ENCODE assay signal across 8 cellular contexts in the genomic region with DNA sequence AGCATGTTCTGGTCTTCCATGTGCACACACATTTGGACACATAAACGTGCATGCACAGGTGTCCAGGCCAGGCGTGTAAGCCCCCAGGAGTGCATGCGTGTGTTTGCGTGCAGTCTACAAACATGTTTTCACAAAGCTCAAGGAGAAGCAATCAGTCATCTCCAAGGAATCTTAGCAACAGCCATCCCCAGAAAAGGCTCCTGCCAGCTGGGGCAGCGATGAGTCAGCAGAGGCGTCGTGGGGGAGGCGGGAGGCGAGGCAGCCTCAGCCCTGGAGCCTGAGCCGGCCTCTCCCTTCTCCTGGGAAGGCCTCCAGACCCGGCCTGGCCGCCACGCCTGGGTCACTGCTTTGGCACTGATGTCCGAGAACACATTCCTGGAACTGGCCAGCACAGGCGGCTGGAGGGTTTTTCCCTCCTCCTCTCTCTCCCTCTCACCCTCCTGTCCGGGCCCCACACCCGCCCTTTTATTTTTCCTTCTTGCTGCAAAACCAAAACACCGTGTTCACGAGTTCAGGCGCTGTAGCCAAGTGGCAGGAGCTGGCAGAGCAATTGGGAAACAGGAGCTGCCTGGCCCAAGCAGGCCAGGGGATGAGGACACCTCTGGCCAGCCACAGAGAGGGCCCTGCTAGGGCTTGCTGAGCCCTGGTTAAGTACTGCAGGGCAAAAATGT.
DNase-seq lines count a peak whose midpoint lies in the region; ATAC-seq, FAIRE-seq and TF ChIP-seq lines count a peak whose summit lies in the region.

No MANE protein-coding gene starts in this region.

- peak overlapping the region; percentile 80 for H3K4me2 ChIP-seq in A549

- CTCF ChIA-PET in A549 (lab: Yijun Ruan, JAX) = interaction anchor here (0.6 to 23.9 kb wide), 17 partner anchors 8 to 1822 kb away, joined by 3 to 716 read pairs (median 5); partner anchors contain the start of gene IRF2BPL

- H3K9ac ChIP-seq in kidney (ENCODE audit: low read length in 2 of 2) = peak overlapping the region; percentile 1 to 83

- H3K27ac ChIP-seq in A549 (peak overlapping the region; percentile 96 to 99), kidney (ENCODE audit: low read depth in 2 of 2, low read length in 2 of 2) (peak overlapping the region; percentile 77 to 92)

- POLR2A ChIA-PET in A549 (lab: Yijun Ruan, JAX) = interaction anchor here (0.9 to 5.1 kb wide), 11 partner anchors 14 to 151 kb away, joined by 3 to 78 read pairs (median 21); partner anchors contain the start of gene IRF2BPL

- DNase-seq in A549 (ENCODE audit: low read depth in 1 of 2, low spot score in 1 of 2) (peak; percentile 95 to 96), GM18507 (ENCODE audit: extremely low spot score, insufficient read length, low read depth) (no peak), NCI-H69 (lab: John Stamatoyannopoulos, UW) (peak; percentile 92), cerebellum (ENCODE audit: low spot score) (peak; percentile 89), kidney (peak; percentile 99), smooth muscle cell of the brain vasculature (ENCODE audit: low read depth, low spot score) (peak; percentile 94), NCI-H774 (lab: John Stamatoyannopoulos, UW) (no peak), activated T-cell treated with anti-CD3 and anti-CD28 coated beads for 4 hours (no peak)

- no peak for TF ChIP-seq POLR2A in A549 (IDR thresholded peaks at IDR 0.05; ENCODE audit: low read length)

- H3K9me3 ChIP-seq in A549 (no peaks in the 10 kb centered on the region), kidney (ENCODE audit: control insufficient read depth in 1 of 2, low read length in 2 of 2) (no peaks in the 10 kb centered on the region)

- peaks cover 82% of the 10 kb centered on the region for H3K4me1 ChIP-seq in A549
- H3K4me1 ChIP-seq in kidney (ENCODE audit: control insufficient read depth in 1 of 2, insufficient read depth in 1 of 2, low read depth in 1 of 2, low read length in 2 of 2) = peaks cover 57 to 61% of the 10 kb centered on the region in 2 donors

- no peak for TF ChIP-seq CTCF in A549 (IDR thresholded peaks at IDR 0.05)
- TF ChIP-seq CTCF in kidney (IDR thresholded peaks at IDR 0.05; ENCODE audit: borderline replicate concordance, extremely low read depth, insufficient read depth) = peak; percentile 11

- peak; percentile 3 to 44; a peak in 2 of 5 replicates for TF ChIP-seq RAD21 in A549 (conservative IDR thresholded peaks at IDR 0.05 in 1 of 2, IDR thresholded peaks at IDR 0.05 in 1 of 2)

- peak; percentile 66 to 79; a peak in 3 of 5 replicates for TF ChIP-seq EP300 in A549 (IDR thresholded peaks at IDR 0.05)

- peak; percentile 80 to 85 for ATAC-seq in A549

- intact Hi-C loops in kidney (cut with DNase I) = no loop called here

- FAIRE-seq in A549 (lab: Jason Lieb, UNC) = no peak
- FAIRE-seq in GM18507 (lab: Jason Lieb, UNC) = peak; percentile 44
- FAIRE-seq in kidney (lab: Jason Lieb, UNC) = peak; percentile 70

- no peaks in the 10 kb centered on the region for H3K36me3 ChIP-seq in kidney (ENCODE audit: control insufficient read depth in 1 of 2, insufficient read depth in 2 of 2, low read length in 2 of 2)

- 1% methylated on average over 18 of the region's 20 CpGs for WGBS in A549 (ENCODE audit: missing lambda C conversion rate)

- no peak overlapping the region for H3K4me3 ChIP-seq in A549
- peak overlapping the region in 1 of 2 donors; percentile 27 for H3K4me3 ChIP-seq in kidney (ENCODE audit: low read length in 2 of 2)

TF ChIP-seq in A549, 52 proteins besides CTCF, POLR2A, EP300 and RAD21 (continues in another document):
- TF ChIP-seq SMC3 (IDR thresholded peaks at IDR 0.05) (peak; percentile 35), RFX5 (IDR thresholded peaks at IDR 0.05) (0 out of 2 replicates have a peak, but pooled peaks have one; percentile 34), MAFK (IDR thresholded peaks at IDR 0.05; ENCODE audit: partially characterized antibody) (peak; percentile 96), HDAC2 (IDR thresholded peaks at IDR 0.05) (no peak), CEBPB (IDR thresholded peaks at IDR 0.05) (peak in 1 of 2 experiments; percentile 27; a peak in 2 of 4 replicates), EHF (CRISPR knock-in tag; IDR thresholded peaks at IDR 0.05) (peak; percentile 76; the same call in 1 of the 2 replicates), ELK1 (IDR thresholded peaks at IDR 0.05; ENCODE audit: low read depth, low read length) (no peak), CBX8 (IDR thresholded peaks at IDR 0.05) (no peak), RCOR1 (IDR thresholded peaks at IDR 0.05; ENCODE audit: low read depth, low read length) (no peak), BHLHE40 (IDR thresholded peaks at IDR 0.05; ENCODE audit: low read depth, low read length) (no peak), REST (IDR thresholded peaks at IDR 0.05) (no peak), RNF2 (IDR thresholded peaks at IDR 0.05; ENCODE audit: borderline replicate concordance, low read depth) (no peak), FOXS1 (CRISPR knock-in tag; IDR thresholded peaks at IDR 0.05) (no peak), MAX (IDR thresholded peaks at IDR 0.05) (peak; percentile 95), ZC3H11A (IDR thresholded peaks at IDR 0.05) (no peak), FOSB (CRISPR knock-in tag; IDR thresholded peaks at IDR 0.05) (no peak), TP53 (CRISPR knock-in tag; IDR thresholded peaks at IDR 0.05) (no peak), MYC (IDR thresholded peaks at IDR 0.05; ENCODE audit: borderline replicate concordance, low read length) (0 out of 2 replicates have a peak, but pooled peaks have one; percentile 32), POLR2AphosphoS2 (conservative IDR thresholded peaks at IDR 0.05; ENCODE audit: low read length) (no peak), TFCP2L1 (CRISPR knock-in tag; IDR thresholded peaks at IDR 0.05) (no peak), ZNF302 (CRISPR knock-in tag; IDR thresholded peaks at IDR 0.05) (no peak), RARB (CRISPR knock-in tag; IDR thresholded peaks at IDR 0.05) (no peak), JUN (IDR thresholded peaks at IDR 0.05) (peak; percentile 81 to 89; a peak in 4 of 5 replicates), GATA3 (IDR thresholded peaks at IDR 0.05; ENCODE audit: borderline replicate concordance) (peak; percentile 87)
- TF ChIP-seq, protein P1, sequence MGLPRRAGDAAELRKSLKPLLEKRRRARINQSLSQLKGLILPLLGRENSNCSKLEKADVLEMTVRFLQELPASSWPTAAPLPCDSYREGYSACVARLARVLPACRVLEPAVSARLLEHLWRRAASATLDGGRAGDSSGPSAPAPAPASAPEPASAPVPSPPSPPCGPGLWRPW (IDR thresholded peaks at IDR 0.05) = no peak
- TF ChIP-seq, protein P2, sequence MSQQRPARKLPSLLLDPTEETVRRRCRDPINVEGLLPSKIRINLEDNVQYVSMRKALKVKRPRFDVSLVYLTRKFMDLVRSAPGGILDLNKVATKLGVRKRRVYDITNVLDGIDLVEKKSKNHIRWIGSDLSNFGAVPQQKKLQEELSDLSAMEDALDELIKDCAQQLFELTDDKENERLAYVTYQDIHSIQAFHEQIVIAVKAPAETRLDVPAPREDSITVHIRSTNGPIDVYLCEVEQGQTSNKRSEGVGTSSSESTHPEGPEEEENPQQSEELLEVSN (IDR thresholded peaks at IDR 0.05; ENCODE audit: borderline replicate concordance, low read depth) = peak; percentile 74

Comparison
In these comparisons a context has a peak if more than half of its experiments do, and no peak if none do; other contexts are left out.
1. DNase-seq: peak in A549 (2 of 2), NCI-H69 (single experiment), cerebellum (single experiment), kidney (single experiment) and smooth muscle cell of the brain vasculature (single experiment); none in GM18507 (single experiment), NCI-H774 (single experiment) and activated T-cell treated with anti-CD3 and anti-CD28 coated beads for 4 hours (single experiment).